In genomic region chr9:78863531-78863930, GRCh38 we compare ENCODE assay signal across 23 cellular contexts.
"Had no signal": no experiment of that assay in that cellular context is flagged by ENCODE, and none has a peak within 500 bp of the region (broad histone marks: within the 10 kb centered on the region; RNA-seq: fewer than 3 reads in every experiment).

No MANE protein-coding gene starts in this region.

- H3K4me1 ChIP-seq: colonic mucosa had no signal

- H3K27me3 Mint-ChIP-seq: activated CD8-positive, alpha-beta T cell treated with anti-CD3 and anti-CD28 coated beads for 36 hours; activated naive CD4-positive, alpha-beta T cell treated with anti-CD3 and anti-CD28 coated beads, Interleukin-2, amount 10 ng/mL, durations not matched to agents 7 days and 5 days; activated naive CD8-positive, alpha-beta T cell treated with anti-CD3 and anti-CD28 coated beads for 36 hours; central memory CD8-positive, alpha-beta T cell had no signal

- H3K9me3 Mint-ChIP-seq: activated CD8-positive, alpha-beta T cell treated with anti-CD3 and anti-CD28 coated beads for 36 hours; activated naive CD4-positive, alpha-beta T cell treated with anti-CD3 and anti-CD28 coated beads, Interleukin-2, amount 10 ng/mL, durations not matched to agents 7 days and 5 days; activated naive CD8-positive, alpha-beta T cell treated with anti-CD3 and anti-CD28 coated beads for 36 hours; activated T-cell treated with anti-CD3 and anti-CD28 coated beads, Interleukin-2, amount 50 U/mL, for 72 hours; activated T-helper 2 cell treated with anti-CD3 and anti-CD28 coated beads, Interferon-gamma antibody, Interleukin-2, Interleukin-4, amounts not matched to agents 10 μg/mL and 5 μg/mL and 100 μg/mL, durations not matched to agents 14 hours and 24 hours and 36 hours; central memory CD8-positive, alpha-beta T cell had no signal

- FAIRE-seq: K562, RCC 7860 had no signal

- H3K9me3 ChIP-seq: colonic mucosa had no signal

- H3K36me3 ChIP-seq: colonic mucosa, WERI-Rb-1 had no signal

- DNase-seq: activated CD4-positive, alpha-beta T cell treated with anti-CD3 and anti-CD28 coated beads for 4 hours; activated CD8-positive, alpha-beta memory T cell treated with anti-CD3 and anti-CD28 coated beads, Interleukin-2, amount 50 U/mL, for 4 hours; activated CD8-positive, alpha-beta T cell treated with anti-CD3 and anti-CD28 coated beads for 36 hours; activated gamma-delta T cell treated with Interleukin-2 at 50 U/mL for 16 hours; activated naive CD4-positive, alpha-beta T cell treated with anti-CD3 and anti-CD28 coated beads, Interleukin-2, amount 10 ng/mL, durations not matched to agents 7 days and 5 days; activated naive CD8-positive, alpha-beta T cell treated with anti-CD3 and anti-CD28 coated beads for 36 hours; activated T-cell treated with anti-CD3 and anti-CD28 coated beads, Interleukin-2, amount 50 U/mL, for 72 hours; colonic mucosa; Karpas-422; NCI-H1048; NCI-H146; NCI-H187 treated with DMSO at 0.1 percent for 48 hours; NCI-H2081 treated with DMSO at 0.1 percent for 48 hours; NCI-H226; NCI-H526; NCI-H82; SHP77 treated with DMSO at 0.1 percent for 48 hours; T-helper 1 cell; WERI-Rb-1 had no signal

- H3K4me3 Mint-ChIP-seq: activated CD8-positive, alpha-beta T cell treated with anti-CD3 and anti-CD28 coated beads for 36 hours; activated naive CD4-positive, alpha-beta T cell treated with anti-CD3 and anti-CD28 coated beads, Interleukin-2, amount 10 ng/mL, durations not matched to agents 7 days and 5 days; activated naive CD8-positive, alpha-beta T cell treated with anti-CD3 and anti-CD28 coated beads for 36 hours; activated T-cell treated with anti-CD3 and anti-CD28 coated beads, Interleukin-2, amount 50 U/mL, for 72 hours; central memory CD8-positive, alpha-beta T cell had no signal

- H3K27me3 ChIP-seq: colonic mucosa had no signal

- H3K27ac ChIP-seq: colonic mucosa, WERI-Rb-1 had no signal

- H3K4me1 Mint-ChIP-seq: activated naive CD4-positive, alpha-beta T cell treated with anti-CD3 and anti-CD28 coated beads, Interleukin-2, amount 10 ng/mL, durations not matched to agents 7 days and 5 days; activated naive CD8-positive, alpha-beta T cell treated with anti-CD3 and anti-CD28 coated beads for 36 hours; central memory CD8-positive, alpha-beta T cell had no signal

- H3K36me3 Mint-ChIP-seq: activated naive CD4-positive, alpha-beta T cell treated with anti-CD3 and anti-CD28 coated beads, Interleukin-2, amount 10 ng/mL, durations not matched to agents 7 days and 5 days; activated naive CD8-positive, alpha-beta T cell treated with anti-CD3 and anti-CD28 coated beads for 36 hours had no signal

- H3K4me3 ChIP-seq: colonic mucosa, K562 had no signal

- H3K27ac Mint-ChIP-seq: activated CD8-positive, alpha-beta T cell treated with anti-CD3 and anti-CD28 coated beads for 36 hours; activated naive CD4-positive, alpha-beta T cell treated with anti-CD3 and anti-CD28 coated beads, Interleukin-2, amount 10 ng/mL, durations not matched to agents 7 days and 5 days; activated naive CD8-positive, alpha-beta T cell treated with anti-CD3 and anti-CD28 coated beads for 36 hours; activated T-cell treated with anti-CD3 and anti-CD28 coated beads, Interleukin-2, amount 50 U/mL, for 72 hours; activated T-helper 2 cell treated with anti-CD3 and anti-CD28 coated beads, Interferon-gamma antibody, Interleukin-2, Interleukin-4, amounts not matched to agents 10 μg/mL and 5 μg/mL and 100 μg/mL, durations not matched to agents 14 hours and 24 hours and 36 hours had no signal
